In the genomic region with DNA sequence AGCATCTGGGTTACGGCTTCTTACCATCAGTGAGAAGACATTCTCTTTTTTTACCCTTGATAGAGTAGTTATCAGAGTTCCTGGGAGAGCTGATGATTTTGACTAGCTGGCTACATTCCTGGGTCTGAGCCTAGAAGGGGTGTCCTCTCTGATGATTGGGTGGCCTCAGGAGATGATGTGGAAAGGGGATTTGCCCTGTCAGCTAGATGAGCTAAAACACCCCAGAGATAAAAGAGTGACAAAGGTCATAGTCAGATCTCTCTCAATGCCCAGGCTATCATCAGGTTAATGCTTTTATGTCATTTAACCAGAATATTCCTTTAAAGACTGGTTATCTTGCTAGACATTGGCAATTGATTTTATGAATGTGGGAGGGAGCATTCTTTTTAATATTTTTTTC, we compare ENCODE assay signal across 7 cellular contexts.
"Had no signal": no experiment of that assay in that cellular context is flagged by ENCODE, and none has a peak within 500 bp of the region (broad histone marks: within the 10 kb centered on the region; RNA-seq: fewer than 3 reads in every experiment).

No MANE protein-coding gene starts in this region.

- H3K4me2 ChIP-seq: GM23338 had no signal

- H3K27ac Mint-ChIP-seq: GM23338, H9 had no signal

- H2AFZ ChIP-seq: GM23338 had no signal

- DNase-seq: H9, HCEC 1CT, KG1 had no signal

- H3K4me3 Mint-ChIP-seq: GM23338, H9 had no signal

- H3K4me3 ChIP-seq: GM23338, K562 had no signal

- H3K9me3 Mint-ChIP-seq: GM23338, H9 had no signal

- ATAC-seq: GM23338, HepG2, K562 had no signal

- H3K27ac ChIP-seq: HL-60 had no signal
